In the genomic region with DNA sequence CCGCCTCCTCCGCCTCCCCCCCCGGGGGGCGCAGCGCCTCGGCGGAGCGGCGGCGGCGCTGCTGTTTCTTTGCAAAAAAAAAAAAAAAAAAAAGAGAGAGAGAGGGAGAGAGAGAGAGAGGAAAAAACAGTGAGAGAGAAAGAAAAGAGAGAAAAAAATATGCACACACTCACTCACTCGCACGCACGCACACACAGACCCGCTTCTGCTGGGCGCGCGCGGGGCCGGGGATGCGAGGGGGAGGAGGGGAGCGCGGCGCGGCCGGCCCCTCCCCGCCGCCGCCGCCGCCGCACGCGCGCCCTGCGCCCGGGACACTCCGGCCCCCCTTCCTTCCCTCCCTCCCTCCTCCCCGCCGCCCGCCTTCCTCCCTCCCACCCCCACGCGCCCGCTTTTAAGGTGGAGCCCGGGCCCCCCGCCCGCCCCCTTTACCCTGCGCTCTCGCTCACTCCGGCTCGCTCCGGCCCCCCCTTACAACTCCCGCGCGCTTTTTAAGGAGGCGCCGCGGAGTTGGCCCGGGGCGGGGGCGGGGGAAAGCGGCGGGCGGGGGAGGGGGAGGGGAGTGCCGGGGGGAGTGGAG, we compare ENCODE assay signal across 8 cellular contexts. TPM values are rescaled to one million over a fixed set of nuclear protein-coding genes. Genes with fewer than 3 reads are reported as not detected.
DNase-seq lines count a peak whose midpoint lies in the region; ATAC-seq, FAIRE-seq and TF ChIP-seq lines count a peak whose summit lies in the region.

A gene (minus strand): TSS at position 243 of the 577 bp plus-strand sequence.

- H3K4me3 Mint-ChIP-seq in central memory CD8-positive, alpha-beta T cell = peak within 1 kb of the TSS; percentile 97

- H3K27ac ChIP-seq in kidney (ENCODE audit: low read depth in 2 of 2, low read length in 2 of 2) = peak within 1 kb of the TSS; percentile 92 to 94

- H3K9me3 Mint-ChIP-seq in central memory CD8-positive, alpha-beta T cell = no peaks in the 10 kb centered on the region

- peak within 1 kb of the TSS; percentile 95 for H3K27ac Mint-ChIP-seq in central memory CD8-positive, alpha-beta T cell (ENCODE audit: low read depth)

- intact Hi-C loops in kidney (cut with DNase I) = no loop called here

- TF ChIP-seq CTCF in GM13976 (IDR thresholded peaks at IDR 0.05; ENCODE audit: borderline replicate concordance, control extremely low read depth, extremely low read depth, insufficient read depth, missing control alignments) = no peak
- no peak for TF ChIP-seq CTCF in kidney (IDR thresholded peaks at IDR 0.05; ENCODE audit: borderline replicate concordance, extremely low read depth, insufficient read depth)

- H3K4me1 Mint-ChIP-seq in central memory CD8-positive, alpha-beta T cell = peaks cover 17% of the 10 kb centered on the region

- H3K36me3 Mint-ChIP-seq in central memory CD8-positive, alpha-beta T cell (ENCODE audit: insufficient read depth) = peaks cover 26% of the 10 kb centered on the region

- peak; percentile 35 for ATAC-seq in HG02884 (IDR thresholded peaks at IDR 0.05; ENCODE audit: unreplicated experiment)
- ATAC-seq in central memory CD8-positive, alpha-beta T cell (replicated peaks; ENCODE audit: extremely low read depth, poor library complexity, severe bottlenecking) = peak; percentile 66

- peak; percentile 91 for DNase-seq in GM13976 (ENCODE audit: low spot score)
- peak; percentile 78 for DNase-seq in NCI-H2171 treated with DMSO at 0.1 percent for 48 hours (lab: John Stamatoyannopoulos, UW)
- peak; percentile 70 to 87 (median 76) for DNase-seq in activated CD4-positive, CD25-positive, alpha-beta regulatory T cell (lab: John Stamatoyannopoulos, UW)
- peak in 1 of 2 donors; percentile 64 for DNase-seq in central memory CD8-positive, alpha-beta T cell (ENCODE audit: low spot score in 2 of 2)
- peak; percentile 98 for DNase-seq in kidney
- peak; percentile 70 to 79 for DNase-seq in stimulated activated CD4-positive, alpha-beta T cell treated with anti-CD3 and anti-CD28 coated beads, Interleukin-12 subunit alpha, Interleukin-12 subunit beta, amount 100 ng/mL, for 24 hours (ENCODE audit: low read depth in 2 of 2)
- no peak for DNase-seq in NCI-H187 treated with DMSO at 0.1 percent for 48 hours (lab: John Stamatoyannopoulos, UW)

- H3K9ac ChIP-seq in kidney (ENCODE audit: low read length in 2 of 2) = peak within 1 kb of the TSS; percentile 85 to 87

- in situ Hi-C loops in GM13976 (cut with MboI; ENCODE audit: low sequenced_read_pairs, unreplicated experiment) = no loop called here

- H3K4me3 ChIP-seq in kidney (ENCODE audit: low read length in 2 of 2) = peak within 1 kb of the TSS; percentile 73 to 82

- no peak for FAIRE-seq in kidney (lab: Jason Lieb, UNC)

- no peaks in the 10 kb centered on the region for H3K4me1 ChIP-seq in kidney (ENCODE audit: control insufficient read depth in 1 of 2, insufficient read depth in 1 of 2, low read depth in 1 of 2, low read length in 2 of 2)

- peaks cover 4 to 8% of the 10 kb centered on the region in 2 donors for H3K9me3 ChIP-seq in kidney (ENCODE audit: control insufficient read depth in 1 of 2, low read length in 2 of 2)

- H3K27me3 Mint-ChIP-seq in central memory CD8-positive, alpha-beta T cell = no peaks in the 10 kb centered on the region

- H3K36me3 ChIP-seq in kidney (ENCODE audit: control insufficient read depth in 1 of 2, insufficient read depth in 2 of 2, low read length in 2 of 2) = peaks cover 0 to 2% of the 10 kb centered on the region in 2 donors

RNA-seq across cellular contexts. Expression of the gene that starts here (rescaled TPM):
- total RNA-seq in kidney = 28.3 TPM
- 23.3 TPM for polyA plus RNA-seq in kidney (ENCODE audit: insufficient read depth, low read depth, low replicate concordance)
